Comparison of ENCODE assay signal across 22 cellular contexts in genomic region chr16:85990861-85991301, GRCh38.
A peak's percentile ranks its signal among the peaks of the same experiment; 100 is the strongest.
DNase-seq lines count a peak whose midpoint lies in the region; ATAC-seq and TF ChIP-seq lines count a peak whose summit lies in the region.
"Had no signal": no experiment of that assay in that cellular context is flagged by ENCODE, and none has a peak within 500 bp of the region (broad histone marks: within the 10 kb centered on the region; RNA-seq: fewer than 3 reads in every experiment).

No MANE protein-coding gene starts in this region.

- H3K27me3 Mint-ChIP-seq in natural killer cell treated with Interleukin-12 subunit alpha and Interleukin-12 subunit beta and Interleukin-15 and Interleukin-18, amount 100 ng/mL, for 72 hours, result peaks cover 0 to 6% of the 10 kb centered on the region in 2 donors
- no peaks in the 10 kb centered on the region for H3K27me3 Mint-ChIP-seq in natural killer cell (ENCODE audit: low read depth in 2 of 2)
- H3K27me3 Mint-ChIP-seq in stimulated activated naive B cell treated with anti-CD40 and anti-IgM and Interleukin-4, amounts not matched to agents 10 μg/mL and 1 μg/mL and 100 μg/mL, for 72 hours, result no peaks in the 10 kb centered on the region
- H3K27me3 Mint-ChIP-seq: activated naive CD8-positive, alpha-beta T cell treated with anti-CD3 and anti-CD28 coated beads, Interleukin-2, amount 10 ng/mL, durations not matched to agents 7 days and 5 days; stimulated activated naive CD8-positive, alpha-beta T cell treated with anti-CD3 and anti-CD28 coated beads, Interleukin-15, amount 100 ng/mL, for 72 hours had no signal

- H3K79me2 ChIP-seq in PC-9 (ENCODE audit: low read depth), result no peaks in the 10 kb centered on the region

- no peaks in the 10 kb centered on the region for H3K36me3 ChIP-seq in PC-9 (ENCODE audit: low read depth)
- H3K36me3 ChIP-seq: left lung, tibial nerve had no signal

- no peaks in the 10 kb centered on the region for H3F3A ChIP-seq in PC-9 (ENCODE audit: insufficient read depth, low read depth)

- H3K27ac Mint-ChIP-seq in natural killer cell treated with Interleukin-12 subunit alpha and Interleukin-12 subunit beta and Interleukin-15 and Interleukin-18, amount 100 ng/mL, for 72 hours, result peak overlapping the region in 1 of 2 donors; percentile 66
- H3K27ac Mint-ChIP-seq in natural killer cell, result no peak overlapping the region
- peak overlapping the region; percentile 59 for H3K27ac Mint-ChIP-seq in stimulated activated naive B cell treated with anti-CD40 and anti-IgM and Interleukin-4, amounts not matched to agents 10 μg/mL and 1 μg/mL and 100 μg/mL, for 72 hours
- H3K27ac Mint-ChIP-seq: activated naive CD8-positive, alpha-beta T cell treated with anti-CD3 and anti-CD28 coated beads, Interleukin-2, amount 10 ng/mL, durations not matched to agents 7 days and 5 days; T-cell had no signal

- CTCF ChIA-PET in PC-9 (lab: Charles Lee), result no interaction called here

- POLR2A ChIA-PET in PC-9 (lab: Charles Lee; ENCODE audit: unreplicated experiment), result no interaction called here

- peaks cover 50 to 54% of the 10 kb centered on the region in 2 donors for H3K4me1 Mint-ChIP-seq in natural killer cell treated with Interleukin-12 subunit alpha and Interleukin-12 subunit beta and Interleukin-15 and Interleukin-18, amount 100 ng/mL, for 72 hours (ENCODE audit: low read depth in 2 of 2)
- H3K4me1 Mint-ChIP-seq in natural killer cell, result peaks cover 29% of the 10 kb centered on the region in 2 donors
- peaks cover 70 to 88% of the 10 kb centered on the region in 2 donors for H3K4me1 Mint-ChIP-seq in stimulated activated naive B cell treated with anti-CD40 and anti-IgM and Interleukin-4, amounts not matched to agents 10 μg/mL and 1 μg/mL and 100 μg/mL, for 72 hours
- H3K4me1 Mint-ChIP-seq: brain had no signal

- in situ Hi-C loops in GM13977 (cut with MboI; ENCODE audit: low pct_unique_long_range_greater_than_20kb, low sequenced_read_pairs, unreplicated experiment), result no loop called here

- H3K9me3 ChIP-seq in PC-9 (ENCODE audit: insufficient read depth, low read depth), result no peaks in the 10 kb centered on the region
- H3K9me3 ChIP-seq: left lung, psoas muscle, tibial nerve had no signal

- peaks cover 6% of the 10 kb centered on the region; the same call in 1 of the 2 replicates for H4K20me1 ChIP-seq in PC-9 (ENCODE audit: insufficient read depth)

- no peak overlapping the region for H3K4me2 ChIP-seq in PC-9

- H3K27ac ChIP-seq in caudate nucleus (ENCODE audit: low read depth, low read length) (peak overlapping the region; percentile 96), PC-9 (no peak overlapping the region)
- H3K27ac ChIP-seq: left lung, psoas muscle had no signal

- H3K27me3 ChIP-seq in PC-9 (ENCODE audit: insufficient read depth, low read depth), result peaks cover 98% of the 10 kb centered on the region
- H3K27me3 ChIP-seq: tibial nerve had no signal

- H3K9me2 ChIP-seq in PC-9 (ENCODE audit: insufficient read depth), result no peaks in the 10 kb centered on the region

- TF ChIP-seq CTCF in natural killer cell (IDR thresholded peaks at IDR 0.05) (no peak), PC-9 (conservative IDR thresholded peaks at IDR 0.05) (no peak), GM13977 (IDR thresholded peaks at IDR 0.05; ENCODE audit: extremely low read depth, insufficient read depth, missing control alignments) (no peak)

- no peak for ATAC-seq in natural killer cell treated with Interleukin-12 subunit alpha and Interleukin-12 subunit beta and Interleukin-15 and Interleukin-18, amount 100 ng/mL, for 72 hours
- ATAC-seq in natural killer cell (no peak), GM21529 (IDR thresholded peaks at IDR 0.05; ENCODE audit: unreplicated experiment) (peak; percentile 27)
- peak; percentile 64 to 66 for ATAC-seq in stimulated activated naive B cell treated with anti-CD40 and anti-IgM and Interleukin-4, amounts not matched to agents 10 μg/mL and 1 μg/mL and 100 μg/mL, for 72 hours (replicated peaks)
- ATAC-seq: left lung; psoas muscle; stimulated activated naive CD8-positive, alpha-beta T cell treated with anti-CD3 and anti-CD28 coated beads, Interleukin-15, amount 100 ng/mL, for 72 hours; T-cell had no signal

- H3K36me3 Mint-ChIP-seq in natural killer cell treated with Interleukin-12 subunit alpha and Interleukin-12 subunit beta and Interleukin-15 and Interleukin-18, amount 100 ng/mL, for 72 hours, result no peaks in the 10 kb centered on the region
- no peaks in the 10 kb centered on the region for H3K36me3 Mint-ChIP-seq in natural killer cell
- H3K36me3 Mint-ChIP-seq in stimulated activated naive B cell treated with anti-CD40 and anti-IgM and Interleukin-4, amounts not matched to agents 10 μg/mL and 1 μg/mL and 100 μg/mL, for 72 hours, result no peaks in the 10 kb centered on the region
- H3K36me3 Mint-ChIP-seq: activated naive CD8-positive, alpha-beta T cell treated with anti-CD3 and anti-CD28 coated beads, Interleukin-2, amount 10 ng/mL, durations not matched to agents 7 days and 5 days; brain; CD4-positive, alpha-beta memory T cell; T-cell had no signal

- H2AFZ ChIP-seq in PC-9, result no peak overlapping the region

- H3K4me1 ChIP-seq in PC-9 (replicated peaks; ENCODE audit: insufficient read depth), result no peaks in the 10 kb centered on the region
- H3K4me1 ChIP-seq: psoas muscle had no signal

- H3K9me3 Mint-ChIP-seq in natural killer cell treated with Interleukin-12 subunit alpha and Interleukin-12 subunit beta and Interleukin-15 and Interleukin-18, amount 100 ng/mL, for 72 hours, result no peaks in the 10 kb centered on the region
- H3K9me3 Mint-ChIP-seq in natural killer cell, result no peaks in the 10 kb centered on the region
- peaks cover 4 to 6% of the 10 kb centered on the region in 2 donors for H3K9me3 Mint-ChIP-seq in stimulated activated naive B cell treated with anti-CD40 and anti-IgM and Interleukin-4, amounts not matched to agents 10 μg/mL and 1 μg/mL and 100 μg/mL, for 72 hours
- H3K9me3 Mint-ChIP-seq: activated naive CD8-positive, alpha-beta T cell treated with anti-CD3 and anti-CD28 coated beads, Interleukin-2, amount 10 ng/mL, durations not matched to agents 7 days and 5 days; CD4-positive, alpha-beta memory T cell; neural crest cell; T-cell had no signal

- DNase-seq in natural killer cell treated with Interleukin-12 subunit alpha and Interleukin-12 subunit beta and Interleukin-15 and Interleukin-18, amount 100 ng/mL, for 72 hours (ENCODE audit: low spot score), result peak; percentile 47
- DNase-seq in natural killer cell, result no peak
- no peak for DNase-seq in caudate nucleus (lab: John Stamatoyannopoulos, UW)
- peak; percentile 64 for DNase-seq in stimulated activated naive B cell treated with anti-CD40 and anti-IgM and Interleukin-4, amounts not matched to agents 10 μg/mL and 1 μg/mL and 100 μg/mL, for 72 hours
- no peak for DNase-seq in PC-9
- no peak for DNase-seq in AG08396 (ENCODE audit: low spot score)
- DNase-seq in GM13977 (ENCODE audit: low spot score), result no peak
- DNase-seq: activated CD4-positive, alpha-beta T cell treated with anti-CD3 and anti-CD28 coated beads, Interleukin-2, amount 50 U/mL, for 1 hour; CD4-positive, alpha-beta memory T cell; left lung; NCI-H1417; NCI-H69; psoas muscle; Right ventricle myocardium superior; small intestine; stimulated activated naive CD8-positive, alpha-beta T cell treated with anti-CD3 and anti-CD28 coated beads, Interleukin-15, amount 100 ng/mL, for 72 hours had no signal

- H3K4me3 ChIP-seq in PC-9, result no peak overlapping the region
- H3K4me3 ChIP-seq: left lung, psoas muscle, tibial nerve had no signal

- BruUV-seq in PC-9 (replicated peaks; lab: Mats Ljungman, UMichigan), result no TSS peak

- no peak overlapping the region for H3K4me3 Mint-ChIP-seq in natural killer cell treated with Interleukin-12 subunit alpha and Interleukin-12 subunit beta and Interleukin-15 and Interleukin-18, amount 100 ng/mL, for 72 hours
- no peak overlapping the region for H3K4me3 Mint-ChIP-seq in natural killer cell
- H3K4me3 Mint-ChIP-seq in stimulated activated naive B cell treated with anti-CD40 and anti-IgM and Interleukin-4, amounts not matched to agents 10 μg/mL and 1 μg/mL and 100 μg/mL, for 72 hours, result no peak overlapping the region
- H3K4me3 Mint-ChIP-seq: activated naive CD8-positive, alpha-beta T cell treated with anti-CD3 and anti-CD28 coated beads, Interleukin-2, amount 10 ng/mL, durations not matched to agents 7 days and 5 days; brain; CD4-positive, alpha-beta memory T cell; neural crest cell; T-cell had no signal

- intact Hi-C loops in natural killer cell (cut with micrococcal nuclease), result no loop called here
- intact Hi-C loops in PC-9 (cut with micrococcal nuclease; ENCODE audit: unreplicated experiment), result no loop called here

Comparison
In these comparisons a context has a peak if more than half of its experiments do, and no peak if none do; other contexts are left out.
1. DNase-seq: peak in natural killer cell treated with Interleukin-12 subunit alpha and Interleukin-12 subunit beta and Interleukin-15 and Interleukin-18, amount 100 ng/mL, for 72 hours (single experiment) and stimulated activated naive B cell treated with anti-CD40 and anti-IgM and Interleukin-4, amounts not matched to agents 10 μg/mL and 1 μg/mL and 100 μg/mL, for 72 hours (single experiment); none in natural killer cell (single experiment), caudate nucleus (0 of 61), PC-9 (0 of 2), AG08396 (single experiment) and GM13977 (single experiment).
2. ATAC-seq: peak in GM21529 (single experiment) and stimulated activated naive B cell treated with anti-CD40 and anti-IgM and Interleukin-4, amounts not matched to agents 10 μg/mL and 1 μg/mL and 100 μg/mL, for 72 hours (2 of 2); none in natural killer cell treated with Interleukin-12 subunit alpha and Interleukin-12 subunit beta and Interleukin-15 and Interleukin-18, amount 100 ng/mL, for 72 hours (0 of 2) and natural killer cell (0 of 3).